Comparison of ENCODE assay signal across 9 cellular contexts in genomic region chr10:124106241-124106905, GRCh38. TPM values are rescaled to one million over a fixed set of nuclear protein-coding genes. Genes with fewer than 3 reads are reported as not detected.
DNase-seq lines count a peak whose midpoint lies in the region; ATAC-seq and TF ChIP-seq lines count a peak whose summit lies in the region.
"Had no signal": no experiment of that assay in that cellular context is flagged by ENCODE, and none has a peak within 500 bp of the region (broad histone marks: within the 10 kb centered on the region; RNA-seq: fewer than 3 reads in every experiment).

No MANE protein-coding gene starts in this region.

- no peaks in the 10 kb centered on the region for H3K27me3 Mint-ChIP-seq in naive B cell
- peaks cover 12 to 54% of the 10 kb centered on the region in 2 donors for H3K27me3 Mint-ChIP-seq in effector memory CD8-positive, alpha-beta T cell
- H3K27me3 Mint-ChIP-seq: stimulated activated naive CD8-positive, alpha-beta T cell treated with anti-CD3 and anti-CD28 coated beads, Interleukin-15, Interleukin-2, amounts not matched to agents 100 ng/mL and 50 ng/mL, for 24 hours had no signal

- H3K4me3 Mint-ChIP-seq in naive B cell = peak overlapping the region; percentile 13 to 88 (median 83)
- H3K4me3 Mint-ChIP-seq in effector memory CD8-positive, alpha-beta T cell = no peak overlapping the region
- H3K4me3 Mint-ChIP-seq: stimulated activated naive CD8-positive, alpha-beta T cell treated with anti-CD3 and anti-CD28 coated beads, Interleukin-15, Interleukin-2, amounts not matched to agents 100 ng/mL and 50 ng/mL, for 24 hours had no signal

- H3K9me3 Mint-ChIP-seq in naive B cell = peaks cover 0 to 7% (median 3%) of the 10 kb centered on the region in 7 donors
- H3K9me3 Mint-ChIP-seq in effector memory CD8-positive, alpha-beta T cell = no peaks in the 10 kb centered on the region
- H3K9me3 Mint-ChIP-seq: stimulated activated naive CD8-positive, alpha-beta T cell treated with anti-CD3 and anti-CD28 coated beads, Interleukin-15, Interleukin-2, amounts not matched to agents 100 ng/mL and 50 ng/mL, for 24 hours had no signal

- no peak for TF ChIP-seq CTCF in cardiac fibroblast (IDR thresholded peaks at IDR 0.05; ENCODE audit: low read depth, low read length)

- DNase-seq in ACHN = peak; percentile 71
- DNase-seq in cardiac fibroblast (ENCODE audit: low read depth in 2 of 2) = peak; percentile 63 to 92
- peak; percentile 51 for DNase-seq in naive B cell
- DNase-seq in effector memory CD8-positive, alpha-beta T cell = no peak
- no peak for DNase-seq in NCI-H1105 (lab: John Stamatoyannopoulos, UW)
- DNase-seq in T-helper 9 cell = no peak

- in situ Hi-C loops in ACHN (cut with HindIII; ENCODE audit: low pct_ligation_motif_present, low pct_unique_long_range_greater_than_20kb, low sequenced_read_pairs) = no loop called here

- no peak overlapping the region for H3K4me3 ChIP-seq in cardiac fibroblast (replicated peaks in 1 of 2; ENCODE audit: low read depth in 2 of 2, low read length in 2 of 2)

- H3K27ac Mint-ChIP-seq in naive B cell = peak overlapping the region; percentile 81 to 95 (median 91)
- H3K27ac Mint-ChIP-seq in effector memory CD8-positive, alpha-beta T cell = no peak overlapping the region
- H3K27ac Mint-ChIP-seq: stimulated activated naive CD8-positive, alpha-beta T cell treated with anti-CD3 and anti-CD28 coated beads, Interleukin-15, Interleukin-2, amounts not matched to agents 100 ng/mL and 50 ng/mL, for 24 hours had no signal

- H3K36me3 Mint-ChIP-seq in naive B cell = peaks cover 0 to 8% of the 10 kb centered on the region in 2 donors
- no peaks in the 10 kb centered on the region for H3K36me3 Mint-ChIP-seq in effector memory CD8-positive, alpha-beta T cell (ENCODE audit: insufficient read depth)

- ATAC-seq in GM19351 (IDR thresholded peaks at IDR 0.05; ENCODE audit: unreplicated experiment) (peak; percentile 97), HG03378 (IDR thresholded peaks at IDR 0.05; ENCODE audit: unreplicated experiment) (peak; percentile 80), naive B cell (ENCODE audit: low read depth in 2 of 2) (peak; percentile 81 to 91)
- ATAC-seq in effector memory CD8-positive, alpha-beta T cell (replicated peaks) = no peak

- H3K4me1 Mint-ChIP-seq in naive B cell = peaks cover 65 to 83% (median 72%) of the 10 kb centered on the region in 3 donors
- H3K4me1 Mint-ChIP-seq in effector memory CD8-positive, alpha-beta T cell (ENCODE audit: low read depth in 2 of 2) = no peaks in the 10 kb centered on the region

RNA-seq across cellular contexts. Expression of gene CHST15, which starts 13.0 kb away (rescaled TPM):
- 10 to 100 TPM; 13.4 to 19.5 (median 17.0) TPM for polyA plus RNA-seq in naive B cell (ENCODE audit: low read depth in 6 of 6)

Comparison
In these comparisons a context has a peak if more than half of its experiments do, and no peak if none do; other contexts are left out.
1. DNase-seq: peak in ACHN (single experiment), cardiac fibroblast (2 of 2) and naive B cell (single experiment); none in effector memory CD8-positive, alpha-beta T cell (0 of 3), NCI-H1105 (single experiment) and T-helper 9 cell (single experiment).
2. H3K27ac Mint-ChIP-seq: peak in naive B cell (6 of 6); none in effector memory CD8-positive, alpha-beta T cell (0 of 2).
3. H3K4me3 Mint-ChIP-seq: peak in naive B cell (8 of 8); none in effector memory CD8-positive, alpha-beta T cell (0 of 2).